In the genomic region with DNA sequence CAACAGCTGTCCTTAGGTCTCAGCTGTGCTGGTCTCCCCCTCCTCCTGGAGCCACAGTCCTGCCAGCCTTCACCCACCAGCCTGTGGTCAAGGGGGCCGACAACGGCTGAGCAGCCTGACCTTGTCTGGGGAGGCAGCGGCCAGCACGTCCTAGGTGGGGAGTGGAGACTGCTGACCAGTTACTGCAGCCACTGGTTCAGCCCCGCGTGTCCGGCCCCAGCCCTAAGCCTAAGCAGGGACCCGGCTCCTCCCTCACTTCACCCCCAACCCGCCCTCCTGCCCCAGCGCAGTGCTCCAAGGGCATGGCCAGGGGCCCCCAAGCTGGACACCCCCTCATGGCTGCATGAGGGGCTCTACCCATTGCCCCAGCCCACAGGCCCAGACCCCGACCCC, we compare ENCODE assay signal across 10 cellular contexts.
DNase-seq lines count a peak whose midpoint lies in the region; ATAC-seq and TF ChIP-seq lines count a peak whose summit lies in the region.
"Had no signal": no experiment of that assay in that cellular context is flagged by ENCODE, and none has a peak within 500 bp of the region (broad histone marks: within the 10 kb centered on the region; RNA-seq: fewer than 3 reads in every experiment).

No MANE protein-coding gene starts in this region.

- intact Hi-C loops in stomach (cut with DNase I; ENCODE audit: low total_unique reads), result no loop called here

- peaks cover 47 to 68% (median 60%) of the 10 kb centered on the region in 4 donors for H3K4me1 ChIP-seq in stomach

- H3K27ac ChIP-seq in angular gyrus (ENCODE audit: low read depth, low read length), result peak overlapping the region; percentile 30
- H3K27ac ChIP-seq in stomach, result peak overlapping the region; percentile 55 to 95 (median 91)
- no peak overlapping the region for H3K27ac ChIP-seq in caudate nucleus (ENCODE audit: low read depth, low read length)

- H3K36me3 Mint-ChIP-seq in memory B cell, result peaks cover 8% of the 10 kb centered on the region

- no peaks in the 10 kb centered on the region for H3K27me3 Mint-ChIP-seq in memory B cell

- no peak overlapping the region for H3K4me3 ChIP-seq in stomach
- H3K4me3 ChIP-seq: mucosa of descending colon had no signal

- H3K4me3 Mint-ChIP-seq in memory B cell, result peak overlapping the region; percentile 56

- peak overlapping the region; percentile 84 for H3K27ac Mint-ChIP-seq in memory B cell

- peaks cover 22% of the 10 kb centered on the region for H3K4me1 Mint-ChIP-seq in memory B cell

- H3K9me3 ChIP-seq in stomach, result no peaks in the 10 kb centered on the region
- H3K9me3 ChIP-seq: mucosa of descending colon had no signal

- no peak for TF ChIP-seq CTCF in stomach (IDR thresholded peaks at IDR 0.05)

- TF ChIP-seq EP300 in stomach (IDR thresholded peaks at IDR 0.05), result no peak

- peaks cover 20 to 21% (median 20%) of the 10 kb centered on the region in 4 donors for H3K36me3 ChIP-seq in stomach

- ATAC-seq in GM18505 (IDR thresholded peaks at IDR 0.05; ENCODE audit: unreplicated experiment) (no peak), memory B cell (ENCODE audit: low read depth) (no peak), GM21786 (IDR thresholded peaks at IDR 0.05; ENCODE audit: unreplicated experiment) (no peak), GM18502 (IDR thresholded peaks at IDR 0.05; ENCODE audit: poor library complexity, unreplicated experiment) (no peak), GM18867 (IDR thresholded peaks at IDR 0.05; ENCODE audit: unreplicated experiment) (no peak)

- H3K9me3 Mint-ChIP-seq in memory B cell, result no peaks in the 10 kb centered on the region

- 43 to 57% (median 53%) methylated on average over 11 of the region's 11 CpGs for WGBS in stomach, 5 donors

- peaks cover 0 to 12% (median 0%) of the 10 kb centered on the region in 3 donors for H3K27me3 ChIP-seq in stomach

- DNase-seq in memory B cell (ENCODE audit: low spot score in 2 of 2), result no peak
- no peak for DNase-seq in stomach
- no peak for DNase-seq in caudate nucleus (lab: John Stamatoyannopoulos, UW)
- DNase-seq: NCI-H226 had no signal

- TF ChIP-seq POLR2A in GM18505 (IDR thresholded peaks at IDR 0.05; ENCODE audit: borderline replicate concordance, extremely low read depth, insufficient read depth, insufficient read length) (peak; percentile 7), stomach (IDR thresholded peaks at IDR 0.05) (no peak)
